ENCODE assay signal across 7 cellular contexts in genomic region chr2:83696838-83697237, GRCh38.
"Had no signal": no experiment of that assay in that cellular context is flagged by ENCODE, and none has a peak within 500 bp of the region (broad histone marks: within the 10 kb centered on the region; RNA-seq: fewer than 3 reads in every experiment).

No MANE protein-coding gene starts in this region.

- ATAC-seq: HCT116, K562 had no signal

- DNase-seq: GM23248, GOT3, H7, HFFc6, IMR-90 had no signal
